Comparison of ENCODE assay signal across 1 cellular context in the genomic region with DNA sequence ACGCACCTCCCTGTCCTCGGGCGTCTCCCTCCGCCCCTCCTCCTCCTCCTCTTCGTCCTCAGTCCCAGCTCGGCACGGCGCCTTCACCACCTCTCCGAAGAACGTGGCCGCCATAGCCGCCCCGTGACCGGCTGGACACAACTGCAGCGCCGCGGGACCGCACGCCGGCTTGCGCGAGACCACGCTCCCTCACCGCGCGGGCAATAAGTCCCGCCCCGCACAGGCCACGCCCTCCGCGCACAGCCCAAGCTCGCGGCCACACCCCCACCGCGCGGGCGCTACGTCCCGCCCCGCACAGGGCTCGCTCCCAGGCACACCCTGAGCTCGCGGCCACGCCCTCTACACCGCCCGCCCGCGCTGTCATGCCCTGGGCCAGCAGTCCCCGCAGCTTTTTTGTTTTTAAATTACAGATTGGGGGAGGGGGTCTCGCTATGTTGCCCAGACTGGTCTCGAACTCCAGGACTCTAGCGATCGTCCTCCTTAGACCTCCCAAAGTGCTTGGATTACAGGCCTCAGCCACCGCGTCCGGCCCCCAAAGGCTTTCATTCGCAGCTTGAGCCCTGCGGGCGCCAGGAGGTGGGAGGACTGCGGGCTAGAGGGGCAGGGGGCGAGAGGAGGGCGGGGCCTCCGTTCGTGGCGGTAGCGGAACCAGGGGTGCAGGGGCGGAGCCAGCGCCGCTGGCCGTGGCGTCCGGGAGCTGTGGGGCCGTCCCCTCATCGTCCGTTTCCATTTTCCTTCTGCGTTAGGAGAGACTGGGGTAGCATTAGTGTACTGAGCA.
TF ChIP-seq lines count a peak whose summit lies in the region.

A gene with protein sequence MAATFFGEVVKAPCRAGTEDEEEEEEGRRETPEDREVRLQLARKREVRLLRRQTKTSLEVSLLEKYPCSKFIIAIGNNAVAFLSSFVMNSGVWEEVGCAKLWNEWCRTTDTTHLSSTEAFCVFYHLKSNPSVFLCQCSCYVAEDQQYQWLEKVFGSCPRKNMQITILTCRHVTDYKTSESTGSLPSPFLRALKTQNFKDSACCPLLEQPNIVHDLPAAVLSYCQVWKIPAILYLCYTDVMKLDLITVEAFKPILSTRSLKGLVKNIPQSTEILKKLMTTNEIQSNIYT (minus strand): TSS at position 180 of the 778 bp plus-strand sequence. CDS start 66 bp downstream, at position 114.

TF ChIP-seq in K562, 482 proteins besides CTCF, POLR2A, EP300 and RAD21 (continued from another document and continues in another):
- TF ChIP-seq ZBED1 (IDR thresholded peaks at IDR 0.05) (0 out of 2 replicates have a peak, but pooled peaks have one; percentile 5), XRCC5 (IDR thresholded peaks at IDR 0.05; ENCODE audit: low read depth, low read length) (0 out of 2 replicates have a peak, but pooled peaks have one; percentile 36), CBX8 (IDR thresholded peaks at IDR 0.05; ENCODE audit: borderline replicate concordance, extremely low read depth, low read depth, low read length, poor library complexity, severe bottlenecking) (no peak), ZNF551 (CRISPR knock-in tag; IDR thresholded peaks at IDR 0.05) (no peak), POLR2G (IDR thresholded peaks at IDR 0.05; ENCODE audit: low read depth, low read length) (peak; percentile 99), POLR2B (IDR thresholded peaks at IDR 0.05; ENCODE audit: low read depth, partially characterized antibody) (peak; percentile 95), ZNF589 (CRISPR knock-in tag; IDR thresholded peaks at IDR 0.05; ENCODE audit: low read depth) (no peak), NCOA1 (IDR thresholded peaks at IDR 0.05; ENCODE audit: low read depth) (peak; percentile 27; the same call in 1 of the 2 replicates), OTX1 (CRISPR knock-in tag; IDR thresholded peaks at IDR 0.05) (peak; percentile 58), ZNF444 (CRISPR knock-in tag; IDR thresholded peaks at IDR 0.05) (no peak; the same call in 1 of the 2 replicates), ELF2 (CRISPR knock-in tag; IDR thresholded peaks at IDR 0.05) (peak; percentile 37; the same call in 1 of the 2 replicates), BMI1 (IDR thresholded peaks at IDR 0.05; ENCODE audit: low read length) (no peak), ZNF175 (CRISPR knock-in tag; IDR thresholded peaks at IDR 0.05; ENCODE audit: low read depth) (no peak), SAFB2 (IDR thresholded peaks at IDR 0.05; ENCODE audit: borderline replicate concordance, low read depth, low read length, severe bottlenecking) (peak; percentile 93), TEAD4 (IDR thresholded peaks at IDR 0.05; ENCODE audit: low read length) (no peak; the same call in 1 of the 2 replicates), TEAD4 (CRISPR knock-in tag; IDR thresholded peaks at IDR 0.05; ENCODE audit: borderline replicate concordance) (peak; percentile 70; the same call in 1 of the 2 replicates), HOXB6 (CRISPR knock-in tag; IDR thresholded peaks at IDR 0.05; ENCODE audit: borderline replicate concordance) (peak; percentile 56; the same call in 1 of the 2 replicates), ELF4 (CRISPR knock-in tag; IDR thresholded peaks at IDR 0.05) (0 out of 2 replicates have a peak, but pooled peaks have one; percentile 6), ZNF785 (CRISPR knock-in tag; IDR thresholded peaks at IDR 0.05) (no peak), MTA2 (IDR thresholded peaks at IDR 0.05; ENCODE audit: low read depth) (peak; percentile 14; the same call in 1 of the 2 replicates), MEF2D (tag; conservative IDR thresholded peaks at IDR 0.05; ENCODE audit: low read depth) (no peak), NR1H2 (CRISPR knock-in tag; IDR thresholded peaks at IDR 0.05) (peak; percentile 68; the same call in 1 of the 2 replicates), CBX5 (IDR thresholded peaks at IDR 0.05; ENCODE audit: borderline replicate concordance, low read depth) (no peak), CREM (IDR thresholded peaks at IDR 0.05; ENCODE audit: low read depth) (peak; percentile 82), ARNT (IDR thresholded peaks at IDR 0.05) (no peak; a peak in 1 of 4 replicates)
- TF ChIP-seq, protein P1, sequence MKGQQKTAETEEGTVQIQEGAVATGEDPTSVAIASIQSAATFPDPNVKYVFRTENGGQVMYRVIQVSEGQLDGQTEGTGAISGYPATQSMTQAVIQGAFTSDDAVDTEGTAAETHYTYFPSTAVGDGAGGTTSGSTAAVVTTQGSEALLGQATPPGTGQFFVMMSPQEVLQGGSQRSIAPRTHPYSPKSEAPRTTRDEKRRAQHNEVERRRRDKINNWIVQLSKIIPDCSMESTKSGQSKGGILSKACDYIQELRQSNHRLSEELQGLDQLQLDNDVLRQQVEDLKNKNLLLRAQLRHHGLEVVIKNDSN (CRISPR knock-in tag; IDR thresholded peaks at IDR 0.05), result peak; percentile 62; the same call in 1 of the 2 replicates
- TF ChIP-seq, protein P2, sequence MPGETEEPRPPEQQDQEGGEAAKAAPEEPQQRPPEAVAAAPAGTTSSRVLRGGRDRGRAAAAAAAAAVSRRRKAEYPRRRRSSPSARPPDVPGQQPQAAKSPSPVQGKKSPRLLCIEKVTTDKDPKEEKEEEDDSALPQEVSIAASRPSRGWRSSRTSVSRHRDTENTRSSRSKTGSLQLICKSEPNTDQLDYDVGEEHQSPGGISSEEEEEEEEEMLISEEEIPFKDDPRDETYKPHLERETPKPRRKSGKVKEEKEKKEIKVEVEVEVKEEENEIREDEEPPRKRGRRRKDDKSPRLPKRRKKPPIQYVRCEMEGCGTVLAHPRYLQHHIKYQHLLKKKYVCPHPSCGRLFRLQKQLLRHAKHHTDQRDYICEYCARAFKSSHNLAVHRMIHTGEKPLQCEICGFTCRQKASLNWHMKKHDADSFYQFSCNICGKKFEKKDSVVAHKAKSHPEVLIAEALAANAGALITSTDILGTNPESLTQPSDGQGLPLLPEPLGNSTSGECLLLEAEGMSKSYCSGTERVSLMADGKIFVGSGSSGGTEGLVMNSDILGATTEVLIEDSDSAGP (CRISPR knock-in tag; IDR thresholded peaks at IDR 0.05), result 0 out of 2 replicates have a peak, but pooled peaks have one; percentile 1
- TF ChIP-seq, protein P3, sequence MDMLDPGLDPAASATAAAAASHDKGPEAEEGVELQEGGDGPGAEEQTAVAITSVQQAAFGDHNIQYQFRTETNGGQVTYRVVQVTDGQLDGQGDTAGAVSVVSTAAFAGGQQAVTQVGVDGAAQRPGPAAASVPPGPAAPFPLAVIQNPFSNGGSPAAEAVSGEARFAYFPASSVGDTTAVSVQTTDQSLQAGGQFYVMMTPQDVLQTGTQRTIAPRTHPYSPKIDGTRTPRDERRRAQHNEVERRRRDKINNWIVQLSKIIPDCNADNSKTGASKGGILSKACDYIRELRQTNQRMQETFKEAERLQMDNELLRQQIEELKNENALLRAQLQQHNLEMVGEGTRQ (CRISPR knock-in tag; IDR thresholded peaks at IDR 0.05), result peak; percentile 71
- TF ChIP-seq, protein P4, sequence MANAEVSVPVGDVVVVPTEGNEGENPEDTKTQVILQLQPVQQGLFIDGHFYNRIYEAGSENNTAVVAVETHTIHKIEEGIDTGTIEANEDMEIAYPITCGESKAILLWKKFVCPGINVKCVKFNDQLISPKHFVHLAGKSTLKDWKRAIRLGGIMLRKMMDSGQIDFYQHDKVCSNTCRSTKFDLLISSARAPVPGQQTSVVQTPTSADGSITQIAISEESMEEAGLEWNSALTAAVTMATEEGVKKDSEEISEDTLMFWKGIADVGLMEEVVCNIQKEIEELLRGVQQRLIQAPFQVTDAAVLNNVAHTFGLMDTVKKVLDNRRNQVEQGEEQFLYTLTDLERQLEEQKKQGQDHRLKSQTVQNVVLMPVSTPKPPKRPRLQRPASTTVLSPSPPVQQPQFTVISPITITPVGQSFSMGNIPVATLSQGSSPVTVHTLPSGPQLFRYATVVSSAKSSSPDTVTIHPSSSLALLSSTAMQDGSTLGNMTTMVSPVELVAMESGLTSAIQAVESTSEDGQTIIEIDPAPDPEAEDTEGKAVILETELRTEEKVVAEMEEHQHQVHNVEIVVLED (CRISPR knock-in tag; IDR thresholded peaks at IDR 0.05), result peak; percentile 85
- TF ChIP-seq, protein P5, sequence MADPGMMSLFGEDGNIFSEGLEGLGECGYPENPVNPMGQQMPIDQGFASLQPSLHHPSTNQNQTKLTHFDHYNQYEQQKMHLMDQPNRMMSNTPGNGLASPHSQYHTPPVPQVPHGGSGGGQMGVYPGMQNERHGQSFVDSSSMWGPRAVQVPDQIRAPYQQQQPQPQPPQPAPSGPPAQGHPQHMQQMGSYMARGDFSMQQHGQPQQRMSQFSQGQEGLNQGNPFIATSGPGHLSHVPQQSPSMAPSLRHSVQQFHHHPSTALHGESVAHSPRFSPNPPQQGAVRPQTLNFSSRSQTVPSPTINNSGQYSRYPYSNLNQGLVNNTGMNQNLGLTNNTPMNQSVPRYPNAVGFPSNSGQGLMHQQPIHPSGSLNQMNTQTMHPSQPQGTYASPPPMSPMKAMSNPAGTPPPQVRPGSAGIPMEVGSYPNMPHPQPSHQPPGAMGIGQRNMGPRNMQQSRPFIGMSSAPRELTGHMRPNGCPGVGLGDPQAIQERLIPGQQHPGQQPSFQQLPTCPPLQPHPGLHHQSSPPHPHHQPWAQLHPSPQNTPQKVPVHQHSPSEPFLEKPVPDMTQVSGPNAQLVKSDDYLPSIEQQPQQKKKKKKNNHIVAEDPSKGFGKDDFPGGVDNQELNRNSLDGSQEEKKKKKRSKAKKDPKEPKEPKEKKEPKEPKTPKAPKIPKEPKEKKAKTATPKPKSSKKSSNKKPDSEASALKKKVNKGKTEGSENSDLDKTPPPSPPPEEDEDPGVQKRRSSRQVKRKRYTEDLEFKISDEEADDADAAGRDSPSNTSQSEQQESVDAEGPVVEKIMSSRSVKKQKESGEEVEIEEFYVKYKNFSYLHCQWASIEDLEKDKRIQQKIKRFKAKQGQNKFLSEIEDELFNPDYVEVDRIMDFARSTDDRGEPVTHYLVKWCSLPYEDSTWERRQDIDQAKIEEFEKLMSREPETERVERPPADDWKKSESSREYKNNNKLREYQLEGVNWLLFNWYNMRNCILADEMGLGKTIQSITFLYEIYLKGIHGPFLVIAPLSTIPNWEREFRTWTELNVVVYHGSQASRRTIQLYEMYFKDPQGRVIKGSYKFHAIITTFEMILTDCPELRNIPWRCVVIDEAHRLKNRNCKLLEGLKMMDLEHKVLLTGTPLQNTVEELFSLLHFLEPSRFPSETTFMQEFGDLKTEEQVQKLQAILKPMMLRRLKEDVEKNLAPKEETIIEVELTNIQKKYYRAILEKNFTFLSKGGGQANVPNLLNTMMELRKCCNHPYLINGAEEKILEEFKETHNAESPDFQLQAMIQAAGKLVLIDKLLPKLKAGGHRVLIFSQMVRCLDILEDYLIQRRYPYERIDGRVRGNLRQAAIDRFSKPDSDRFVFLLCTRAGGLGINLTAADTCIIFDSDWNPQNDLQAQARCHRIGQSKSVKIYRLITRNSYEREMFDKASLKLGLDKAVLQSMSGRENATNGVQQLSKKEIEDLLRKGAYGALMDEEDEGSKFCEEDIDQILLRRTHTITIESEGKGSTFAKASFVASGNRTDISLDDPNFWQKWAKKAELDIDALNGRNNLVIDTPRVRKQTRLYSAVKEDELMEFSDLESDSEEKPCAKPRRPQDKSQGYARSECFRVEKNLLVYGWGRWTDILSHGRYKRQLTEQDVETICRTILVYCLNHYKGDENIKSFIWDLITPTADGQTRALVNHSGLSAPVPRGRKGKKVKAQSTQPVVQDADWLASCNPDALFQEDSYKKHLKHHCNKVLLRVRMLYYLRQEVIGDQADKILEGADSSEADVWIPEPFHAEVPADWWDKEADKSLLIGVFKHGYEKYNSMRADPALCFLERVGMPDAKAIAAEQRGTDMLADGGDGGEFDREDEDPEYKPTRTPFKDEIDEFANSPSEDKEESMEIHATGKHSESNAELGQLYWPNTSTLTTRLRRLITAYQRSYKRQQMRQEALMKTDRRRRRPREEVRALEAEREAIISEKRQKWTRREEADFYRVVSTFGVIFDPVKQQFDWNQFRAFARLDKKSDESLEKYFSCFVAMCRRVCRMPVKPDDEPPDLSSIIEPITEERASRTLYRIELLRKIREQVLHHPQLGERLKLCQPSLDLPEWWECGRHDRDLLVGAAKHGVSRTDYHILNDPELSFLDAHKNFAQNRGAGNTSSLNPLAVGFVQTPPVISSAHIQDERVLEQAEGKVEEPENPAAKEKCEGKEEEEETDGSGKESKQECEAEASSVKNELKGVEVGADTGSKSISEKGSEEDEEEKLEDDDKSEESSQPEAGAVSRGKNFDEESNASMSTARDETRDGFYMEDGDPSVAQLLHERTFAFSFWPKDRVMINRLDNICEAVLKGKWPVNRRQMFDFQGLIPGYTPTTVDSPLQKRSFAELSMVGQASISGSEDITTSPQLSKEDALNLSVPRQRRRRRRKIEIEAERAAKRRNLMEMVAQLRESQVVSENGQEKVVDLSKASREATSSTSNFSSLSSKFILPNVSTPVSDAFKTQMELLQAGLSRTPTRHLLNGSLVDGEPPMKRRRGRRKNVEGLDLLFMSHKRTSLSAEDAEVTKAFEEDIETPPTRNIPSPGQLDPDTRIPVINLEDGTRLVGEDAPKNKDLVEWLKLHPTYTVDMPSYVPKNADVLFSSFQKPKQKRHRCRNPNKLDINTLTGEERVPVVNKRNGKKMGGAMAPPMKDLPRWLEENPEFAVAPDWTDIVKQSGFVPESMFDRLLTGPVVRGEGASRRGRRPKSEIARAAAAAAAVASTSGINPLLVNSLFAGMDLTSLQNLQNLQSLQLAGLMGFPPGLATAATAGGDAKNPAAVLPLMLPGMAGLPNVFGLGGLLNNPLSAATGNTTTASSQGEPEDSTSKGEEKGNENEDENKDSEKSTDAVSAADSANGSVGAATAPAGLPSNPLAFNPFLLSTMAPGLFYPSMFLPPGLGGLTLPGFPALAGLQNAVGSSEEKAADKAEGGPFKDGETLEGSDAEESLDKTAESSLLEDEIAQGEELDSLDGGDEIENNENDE (IDR thresholded peaks at IDR 0.05; ENCODE audit: low read depth, low read length), result peak; percentile 34
- TF ChIP-seq, protein P6, sequence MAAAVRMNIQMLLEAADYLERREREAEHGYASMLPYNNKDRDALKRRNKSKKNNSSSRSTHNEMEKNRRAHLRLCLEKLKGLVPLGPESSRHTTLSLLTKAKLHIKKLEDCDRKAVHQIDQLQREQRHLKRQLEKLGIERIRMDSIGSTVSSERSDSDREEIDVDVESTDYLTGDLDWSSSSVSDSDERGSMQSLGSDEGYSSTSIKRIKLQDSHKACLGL (CRISPR knock-in tag; IDR thresholded peaks at IDR 0.05; ENCODE audit: borderline replicate concordance, poor library complexity, severe bottlenecking), result no peak
- TF ChIP-seq, protein P7, sequence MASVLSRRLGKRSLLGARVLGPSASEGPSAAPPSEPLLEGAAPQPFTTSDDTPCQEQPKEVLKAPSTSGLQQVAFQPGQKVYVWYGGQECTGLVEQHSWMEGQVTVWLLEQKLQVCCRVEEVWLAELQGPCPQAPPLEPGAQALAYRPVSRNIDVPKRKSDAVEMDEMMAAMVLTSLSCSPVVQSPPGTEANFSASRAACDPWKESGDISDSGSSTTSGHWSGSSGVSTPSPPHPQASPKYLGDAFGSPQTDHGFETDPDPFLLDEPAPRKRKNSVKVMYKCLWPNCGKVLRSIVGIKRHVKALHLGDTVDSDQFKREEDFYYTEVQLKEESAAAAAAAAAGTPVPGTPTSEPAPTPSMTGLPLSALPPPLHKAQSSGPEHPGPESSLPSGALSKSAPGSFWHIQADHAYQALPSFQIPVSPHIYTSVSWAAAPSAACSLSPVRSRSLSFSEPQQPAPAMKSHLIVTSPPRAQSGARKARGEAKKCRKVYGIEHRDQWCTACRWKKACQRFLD (CRISPR knock-in tag; IDR thresholded peaks at IDR 0.05), result peak; percentile 94
- TF ChIP-seq, protein P8, sequence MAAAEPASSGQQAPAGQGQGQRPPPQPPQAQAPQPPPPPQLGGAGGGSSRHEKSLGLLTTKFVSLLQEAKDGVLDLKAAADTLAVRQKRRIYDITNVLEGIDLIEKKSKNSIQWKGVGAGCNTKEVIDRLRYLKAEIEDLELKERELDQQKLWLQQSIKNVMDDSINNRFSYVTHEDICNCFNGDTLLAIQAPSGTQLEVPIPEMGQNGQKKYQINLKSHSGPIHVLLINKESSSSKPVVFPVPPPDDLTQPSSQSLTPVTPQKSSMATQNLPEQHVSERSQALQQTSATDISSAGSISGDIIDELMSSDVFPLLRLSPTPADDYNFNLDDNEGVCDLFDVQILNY (CRISPR knock-in tag; IDR thresholded peaks at IDR 0.05), result 0 out of 2 replicates have a peak, but pooled peaks have one; percentile 35
